ENCODE assay signal across 27 cellular contexts in the genomic region with DNA sequence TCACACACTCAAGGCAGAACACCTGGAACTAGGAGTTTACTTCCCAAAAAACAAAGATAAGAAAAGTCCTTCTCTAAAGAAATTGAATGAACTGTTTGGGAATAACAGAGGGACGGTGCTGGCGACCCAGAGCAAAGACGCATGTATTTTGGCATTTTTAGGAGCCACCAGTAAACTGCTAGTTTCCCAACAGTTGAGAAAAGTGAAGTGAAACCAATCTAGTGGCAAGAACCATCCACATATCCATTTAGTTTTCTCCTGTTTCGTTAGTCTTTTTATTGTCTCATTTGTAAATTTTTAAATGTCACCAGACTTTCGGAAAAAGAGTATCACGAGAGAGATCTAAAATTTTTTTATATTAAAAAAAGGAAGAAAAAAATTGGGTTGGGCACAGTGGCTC.
"Had no signal": no experiment of that assay in that cellular context is flagged by ENCODE, and none has a peak within 500 bp of the region (broad histone marks: within the 10 kb centered on the region; RNA-seq: fewer than 3 reads in every experiment).

No MANE protein-coding gene starts in this region.

- H3K27me3 ChIP-seq: ascending aorta, body of pancreas, SJCRH30 had no signal

- H3K27ac ChIP-seq: ascending aorta, body of pancreas, coronary artery, SJCRH30 had no signal

- H3K9me3 ChIP-seq: ascending aorta, body of pancreas, SJCRH30, SK-N-SH had no signal

- DNase-seq: activated B cell treated with CpG ODN at 0.5 μM for 24 hours; activated CD4-positive, alpha-beta T cell treated with anti-CD3 and anti-CD28 coated beads for 1 hour; activated CD4-positive, alpha-beta T cell treated with anti-CD3 and anti-CD28 coated beads, Interleukin-2, amount 10 ng/mL, durations not matched to agents 24 days and 14 days; activated CD4-positive, alpha-beta T cell treated with anti-CD3 and anti-CD28 coated beads, Interleukin-2, amount 50 U/mL, for 48 hours; activated CD8-positive, alpha-beta memory T cell treated with anti-CD3 and anti-CD28 coated beads, Interleukin-2, amount 10 ng/mL, durations not matched to agents 7 days and 5 days; activated effector memory CD4-positive, alpha-beta T cell treated with Interleukin-2 at 50 U/mL for 16 hours; activated naive CD4-positive, alpha-beta T cell; activated T-cell treated with anti-CD3 and anti-CD28 coated beads, Interleukin-2, amount 50 U/mL, for 24 hours; amniotic stem cell; body of pancreas; central memory CD4-positive, alpha-beta T cell; Karpas-422; MM.1S; NCI-H1105 treated with DMSO at 0.1 percent for 48 hours; NCI-H1436 treated with DMSO at 0.1 percent for 48 hours; NCI-H187; NCI-H2081; NCI-H2227 treated with DMSO at 0.1 percent for 48 hours; NCI-H446 treated with DMSO at 0.1 percent for 48 hours; NCI-H526; NCI-H774; SJCRH30; SK-N-SH; T-helper 9 cell had no signal

- H3K4me2 ChIP-seq: SK-N-SH had no signal

- ATAC-seq: activated CD8-positive, alpha-beta memory T cell treated with anti-CD3 and anti-CD28 coated beads, Interleukin-2, amount 10 ng/mL, durations not matched to agents 7 days and 5 days; body of pancreas; K562 had no signal

- H3K36me3 ChIP-seq: ascending aorta, SJCRH30 had no signal

- H3K9ac ChIP-seq: SK-N-SH had no signal

- H3K4me3 ChIP-seq: ascending aorta, body of pancreas, coronary artery, K562, SJCRH30 had no signal

- H3K4me1 ChIP-seq: ascending aorta, body of pancreas, SJCRH30 had no signal
